Comparison of ENCODE assay signal across 8 cellular contexts in genomic region chr1:28249013-28249870, GRCh38. TPM values are rescaled to one million over a fixed set of nuclear protein-coding genes. Genes with fewer than 3 reads are reported as not detected.
DNase-seq lines count a peak whose midpoint lies in the region; ATAC-seq and TF ChIP-seq lines count a peak whose summit lies in the region.

No MANE protein-coding gene starts in this region.

- peaks cover 45% of the 10 kb centered on the region for H3K4me1 Mint-ChIP-seq in stimulated activated naive CD8-positive, alpha-beta T cell treated with anti-CD3 and anti-CD28 coated beads, Interleukin-15, Interleukin-2, amounts not matched to agents 100 ng/mL and 50 ng/mL, for 24 hours (ENCODE audit: low read depth)

- H3K27me3 Mint-ChIP-seq in stimulated activated naive CD8-positive, alpha-beta T cell treated with anti-CD3 and anti-CD28 coated beads, Interleukin-15, Interleukin-2, amounts not matched to agents 100 ng/mL and 50 ng/mL, for 24 hours: no peaks in the 10 kb centered on the region

- H2AFZ ChIP-seq in OCI-LY1 (ENCODE audit: low read length): peak overlapping the region; percentile 72

- H3K4me3 Mint-ChIP-seq in stimulated activated naive CD8-positive, alpha-beta T cell treated with anti-CD3 and anti-CD28 coated beads, Interleukin-15, Interleukin-2, amounts not matched to agents 100 ng/mL and 50 ng/mL, for 24 hours: peak overlapping the region; percentile 98

- TF ChIP-seq CTCF in BE2C (IDR thresholded peaks at IDR 0.05; ENCODE audit: low read depth, low read length) (no peak), OCI-LY1 (IDR thresholded peaks at IDR 0.05; ENCODE audit: low read length) (no peak), astrocyte of the spinal cord (IDR thresholded peaks at IDR 0.05; ENCODE audit: low read depth, low read length) (no peak)

- no peaks in the 10 kb centered on the region for H3K27me3 ChIP-seq in BE2C
- no peaks in the 10 kb centered on the region for H3K27me3 ChIP-seq in OCI-LY1 (ENCODE audit: insufficient read depth, low read length)

- H3K4me1 ChIP-seq in BE2C (peaks cover 6% of the 10 kb centered on the region), OCI-LY1 (ENCODE audit: insufficient read depth, low read length, severe bottlenecking) (peaks cover 54% of the 10 kb centered on the region)

- H3K36me3 ChIP-seq in BE2C (no peaks in the 10 kb centered on the region), OCI-LY1 (ENCODE audit: insufficient read depth, low read length) (no peaks in the 10 kb centered on the region)

- peak overlapping the region; percentile 84 for H3K4me2 ChIP-seq in OCI-LY1 (ENCODE audit: low read length)

- no peak for ATAC-seq in HG02981 (IDR thresholded peaks at IDR 0.05; ENCODE audit: unreplicated experiment)

- no peaks in the 10 kb centered on the region for H3K9me2 ChIP-seq in OCI-LY1 (ENCODE audit: low read depth, low read length)

- no peaks in the 10 kb centered on the region; the same call in 1 of the 2 replicates for H3K79me2 ChIP-seq in OCI-LY1 (ENCODE audit: insufficient read depth, low read length)

- H4K20me1 ChIP-seq in OCI-LY1 (ENCODE audit: insufficient read depth, low read length): no peaks in the 10 kb centered on the region

- peak overlapping the region; percentile 91 for H3K27ac ChIP-seq in OCI-LY1 (ENCODE audit: low read depth, low read length, poor library complexity, severe bottlenecking)

- H3K9me3 ChIP-seq in BE2C (no peaks in the 10 kb centered on the region), OCI-LY1 (ENCODE audit: low read length) (no peaks in the 10 kb centered on the region)

- in situ Hi-C loops in astrocyte of the spinal cord (cut with HindIII; ENCODE audit: low sequenced_read_pairs): no loop called here

- peak overlapping the region; percentile 38 for H3K4me3 ChIP-seq in BE2C (ENCODE audit: low read depth, low read length)
- H3K4me3 ChIP-seq in OCI-LY1 (ENCODE audit: low read depth, low read length, poor library complexity, severe bottlenecking): peak overlapping the region; percentile 23
- no peak overlapping the region for H3K4me3 ChIP-seq in astrocyte of the spinal cord (ENCODE audit: low read depth, low read length)

- H3F3A ChIP-seq in OCI-LY1 (ENCODE audit: insufficient read depth, low read length): peaks cover 7% of the 10 kb centered on the region; the same call in 1 of the 2 replicates

- no peaks in the 10 kb centered on the region for H3K9me3 Mint-ChIP-seq in stimulated activated naive CD8-positive, alpha-beta T cell treated with anti-CD3 and anti-CD28 coated beads, Interleukin-15, Interleukin-2, amounts not matched to agents 100 ng/mL and 50 ng/mL, for 24 hours

- TF ChIP-seq POLR2A in GM19099 (IDR thresholded peaks at IDR 0.05; ENCODE audit: extremely low read depth, insufficient read length, low read depth): peak; percentile 41

- H3K9ac ChIP-seq in OCI-LY1 (ENCODE audit: low read length): peak overlapping the region; percentile 38; the same call in 1 of the 2 replicates

- no peaks in the 10 kb centered on the region for H3K36me3 Mint-ChIP-seq in stimulated activated naive CD8-positive, alpha-beta T cell treated with anti-CD3 and anti-CD28 coated beads, Interleukin-15, Interleukin-2, amounts not matched to agents 100 ng/mL and 50 ng/mL, for 24 hours (ENCODE audit: low read depth)

- peak; percentile 47 for DNase-seq in BE2C
- peak; percentile 60 for DNase-seq in astrocyte of the spinal cord (ENCODE audit: low read depth, low spot score)
- peak; percentile 28 for DNase-seq in iPS-NIHi11 (ENCODE audit: low spot score)
- DNase-seq in NCI-H187 (lab: John Stamatoyannopoulos, UW): no peak

- peak overlapping the region; percentile 95 for H3K27ac Mint-ChIP-seq in stimulated activated naive CD8-positive, alpha-beta T cell treated with anti-CD3 and anti-CD28 coated beads, Interleukin-15, Interleukin-2, amounts not matched to agents 100 ng/mL and 50 ng/mL, for 24 hours

RNA-seq across cellular contexts. Expression of gene SESN2, which starts 10.1 kb away (rescaled TPM):
- polyA plus RNA-seq in BE2C (2012; ENCODE audit: insufficient read depth, insufficient read length, low read depth): 15.3 TPM

RNA-seq across cellular contexts. Expression of gene ATP5IF1, which starts 13.3 kb away (rescaled TPM):
- polyA plus RNA-seq in BE2C (2012; ENCODE audit: insufficient read depth, insufficient read length, low read depth): 262 TPM

RNA-seq across cellular contexts. Expression of gene DNAJC8, which starts 16.4 kb away (rescaled TPM):
- polyA plus RNA-seq in BE2C (2012; ENCODE audit: insufficient read depth, insufficient read length, low read depth): 71.2 TPM

Comparison
In these comparisons a context has a peak if more than half of its experiments do, and no peak if none do; other contexts are left out.
1. DNase-seq: peak in BE2C (single experiment), astrocyte of the spinal cord (single experiment) and iPS-NIHi11 (single experiment); none in NCI-H187 (0 of 2).